In genomic region chr11:95495722-95496121, GRCh38 we compare ENCODE assay signal across 29 cellular contexts.
"Had no signal": no experiment of that assay in that cellular context is flagged by ENCODE, and none has a peak within 500 bp of the region (broad histone marks: within the 10 kb centered on the region; RNA-seq: fewer than 3 reads in every experiment).

No MANE protein-coding gene starts in this region.

- H3K4me1 Mint-ChIP-seq: naive B cell, T-helper 17 cell had no signal

- H3K27me3 Mint-ChIP-seq: activated naive CD8-positive, alpha-beta T cell; T-helper 17 cell had no signal

- H3K27ac Mint-ChIP-seq: activated naive CD8-positive, alpha-beta T cell; effector memory CD8-positive, alpha-beta T cell; naive B cell; T-helper 17 cell had no signal

- H3K9me3 ChIP-seq: adrenal gland, transverse colon had no signal

- H3K27ac ChIP-seq: adrenal gland, ascending aorta, brain microvascular endothelial cell, lower lobe of right lung, pancreas, psoas muscle, spleen, transverse colon, WERI-Rb-1 had no signal

- H3K4me1 ChIP-seq: adrenal gland, lower lobe of right lung, pancreas, psoas muscle, spleen, transverse colon had no signal

- H3K4me3 ChIP-seq: adrenal gland, ascending aorta, heart left ventricle, lower lobe of right lung, pancreas, psoas muscle, spleen, transverse colon had no signal

- FAIRE-seq: endothelial cell of umbilical vein, pancreas, urothelium cell line had no signal

- H3K36me3 ChIP-seq: adrenal gland, ascending aorta, brain microvascular endothelial cell, heart left ventricle, lower lobe of right lung, pancreas, spleen, transverse colon, WERI-Rb-1 had no signal

- DNase-seq: activated CD4-positive, alpha-beta T cell treated with anti-CD3 and anti-CD28 coated beads for 48 hours; activated CD4-positive, alpha-beta T cell treated with anti-CD3 and anti-CD28 coated beads, Interleukin-2, amount 50 U/mL, for 48 hours; activated effector memory CD4-positive, alpha-beta T cell treated with Interleukin-2 at 50 U/mL for 16 hours; activated naive CD4-positive, alpha-beta T cell treated with Interleukin-2 at 50 U/mL for 16 hours; activated T-cell treated with anti-CD3 and anti-CD28 coated beads, Interleukin-2, amount 50 U/mL, for 48 hours; adrenal gland; brain microvascular endothelial cell; caudate nucleus; cortex of kidney; effector memory CD8-positive, alpha-beta T cell; foreskin fibroblast; heart left ventricle; kidney glomerular epithelial cell; lower lobe of right lung; naive B cell; nucleus accumbens; pancreas; psoas muscle; spleen; stimulated activated naive CD4-positive, alpha-beta T cell treated with Interleukin-2 at 50 U/mL for 16 hours; T-helper 17 cell; T1000; transverse colon; WERI-Rb-1 had no signal

- H3K4me3 Mint-ChIP-seq: activated naive CD8-positive, alpha-beta T cell; effector memory CD8-positive, alpha-beta T cell; neural crest cell; T-helper 17 cell had no signal

- H3K27me3 ChIP-seq: adrenal gland, ascending aorta, brain microvascular endothelial cell, heart left ventricle, pancreas, spleen, transverse colon had no signal
